ENCODE assay signal across 30 cellular contexts in the genomic region with DNA sequence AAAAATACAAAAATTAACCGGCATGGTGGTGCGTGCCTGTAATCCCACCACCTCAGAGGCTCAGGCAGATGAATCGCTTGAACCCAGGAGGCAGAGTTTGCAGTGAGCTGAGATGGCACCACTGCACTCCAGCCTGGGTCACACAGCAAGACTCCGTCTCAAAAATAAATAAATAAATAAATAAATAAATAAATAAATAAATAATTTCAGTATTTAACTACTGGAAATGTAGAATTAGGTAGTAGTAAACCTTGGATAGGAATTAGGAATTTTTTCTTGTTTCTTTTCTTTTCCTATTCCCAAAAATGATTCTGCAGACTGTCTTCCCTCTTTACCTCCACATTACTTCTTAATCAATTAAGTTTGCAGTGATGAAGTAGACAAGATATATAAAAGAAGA.
DNase-seq lines count a peak whose midpoint lies in the region; ATAC-seq, FAIRE-seq and TF ChIP-seq lines count a peak whose summit lies in the region.
"Had no signal": no experiment of that assay in that cellular context is flagged by ENCODE, and none has a peak within 500 bp of the region (broad histone marks: within the 10 kb centered on the region; RNA-seq: fewer than 3 reads in every experiment).

No MANE protein-coding gene starts in this region.

- TF ChIP-seq RAD21 in A549 (conservative IDR thresholded peaks at IDR 0.05 in 1 of 2, IDR thresholded peaks at IDR 0.05 in 1 of 2), result no peak

- FAIRE-seq in A549 (lab: Jason Lieb, UNC), result no peak
- FAIRE-seq: A204.1, D721Med had no signal

- no peaks in the 10 kb centered on the region for H3K4me1 ChIP-seq in A549
- H3K4me1 ChIP-seq in HEK293 (ENCODE audit: control insufficient read depth, insufficient read depth, low read length), result no peaks in the 10 kb centered on the region
- H3K4me1 ChIP-seq in Caco-2, result no peaks in the 10 kb centered on the region
- H3K4me1 ChIP-seq: BE2C, BLaER1 had no signal

- DNase-seq in A549 (ENCODE audit: low read depth in 1 of 2, low spot score in 1 of 2) (no peak), Caco-2 (no peak)
- DNase-seq: 8988T; ACHN; AML-193; BE2C; C1 segment of cervical spinal cord; Calu3; CD4-positive, alpha-beta memory T cell; CD4-positive, alpha-beta T cell; CD4-positive, CD25-positive, alpha-beta regulatory T cell; CD8-positive, alpha-beta memory T cell; CD8-positive, alpha-beta T cell; COR-L47; DMS 273 treated with DMSO at 0.1 percent for 48 hours; DMS153; DMS53; DMS79; DMS79 treated with DMSO at 0.1 percent for 48 hours; DND-41 had no signal

- 91% methylated on average over 4 of the region's 4 CpGs for WGBS in A549 (ENCODE audit: missing lambda C conversion rate)

- TF ChIP-seq CTCF in A549 (IDR thresholded peaks at IDR 0.05) (no peak), HEK293 (tag by site-specific recombination; IDR thresholded peaks at IDR 0.05) (no peak), Caco-2 (IDR thresholded peaks at IDR 0.05; ENCODE audit: insufficient read depth in 1 of 2, low read depth in 1 of 2, low read length in 1 of 2, severe bottlenecking in 1 of 2, unreplicated experiment in 1 of 2) (no peak)

- POLR2A ChIA-PET in A549 (lab: Yijun Ruan, JAX), result no interaction called here
- POLR2A ChIA-PET in HEK293 (lab: Yijun Ruan, JAX), result no interaction called here
- POLR2A ChIA-PET in Caco-2 (lab: Charles Lee), result no interaction called here

- H3K4me2 ChIP-seq in A549, result no peak overlapping the region
- H3K4me2 ChIP-seq: BLaER1; BLaER1 treated with 17β-estradiol and CSF1 and Interleukin-3, amounts not matched to agents 10 nM and 100 nM had no signal

- H3K27ac Mint-ChIP-seq in Caco-2 (ENCODE audit: unreplicated experiment), result no peak overlapping the region
- H3K27ac Mint-ChIP-seq: B cell; CD14-positive monocyte; CD4-positive, alpha-beta memory T cell; CD4-positive, alpha-beta T cell; CD4-positive, CD25-positive, alpha-beta regulatory T cell; CD8-positive, alpha-beta memory T cell; CD8-positive, alpha-beta T cell had no signal

- H3K27ac ChIP-seq in A549 (no peak overlapping the region), HEK293 (ENCODE audit: extremely low read depth, low read depth, low read length) (no peak overlapping the region)
- H3K27ac ChIP-seq: 22Rv1; BLaER1; BLaER1 treated with 17β-estradiol and CSF1 and Interleukin-3, amounts not matched to agents 10 nM and 100 nM; C4-2B had no signal

- H3K9me3 ChIP-seq in A549 (no peaks in the 10 kb centered on the region), HEK293 (ENCODE audit: control insufficient read depth, insufficient read depth, low read depth, low read length) (no peaks in the 10 kb centered on the region), Caco-2 (no peaks in the 10 kb centered on the region)
- H3K9me3 ChIP-seq: BE2C; BLaER1; BLaER1 treated with 17β-estradiol and CSF1 and Interleukin-3, amounts not matched to agents 10 nM and 100 nM had no signal

- TF ChIP-seq EP300 in A549 (IDR thresholded peaks at IDR 0.05), result no peak

- H3K27me3 ChIP-seq in Caco-2 (replicated peaks; ENCODE audit: control insufficient read depth, insufficient read depth, low read length), result no peaks in the 10 kb centered on the region
- H3K27me3 ChIP-seq: BE2C; BLaER1; BLaER1 treated with 17β-estradiol and CSF1 and Interleukin-3, amounts not matched to agents 10 nM and 100 nM had no signal

- CTCF ChIA-PET in A549 (lab: Yijun Ruan, JAX), result interaction anchor here (1.7 kb wide), 1 partner anchor 13 kb away, joined by 4 read pairs; no protein-coding TSS in a partner anchor
- CTCF ChIA-PET in HEK293 (lab: Yijun Ruan, JAX), result no interaction called here
- CTCF ChIA-PET in Caco-2 (lab: Charles Lee), result no interaction called here

- H3K36me3 Mint-ChIP-seq in Caco-2 (ENCODE audit: insufficient read depth, unreplicated experiment), result no peaks in the 10 kb centered on the region
- H3K36me3 Mint-ChIP-seq: CD14-positive monocyte; CD4-positive, alpha-beta memory T cell; CD4-positive, CD25-positive, alpha-beta regulatory T cell; CD8-positive, alpha-beta memory T cell; CD8-positive, alpha-beta T cell had no signal

- intact Hi-C loops in Caco-2 (cut with micrococcal nuclease; ENCODE audit: unreplicated experiment), result no loop called here

- H3K36me3 ChIP-seq in HEK293 (ENCODE audit: control insufficient read depth in 2 of 2, insufficient read depth in 1 of 2, low read length in 2 of 2) (no peaks in the 10 kb centered on the region), Caco-2 (ENCODE audit: control insufficient read depth, insufficient read depth, low read length) (no peaks in the 10 kb centered on the region)
- H3K36me3 ChIP-seq: BE2C; BLaER1; BLaER1 treated with 17β-estradiol and CSF1 and Interleukin-3, amounts not matched to agents 10 nM and 100 nM had no signal

- no peaks in the 10 kb centered on the region for H3K9me3 Mint-ChIP-seq in Caco-2 (ENCODE audit: unreplicated experiment)
- H3K9me3 Mint-ChIP-seq: CD4-positive, alpha-beta memory T cell; CD4-positive, alpha-beta T cell; CD4-positive, CD25-positive, alpha-beta regulatory T cell; CD8-positive, alpha-beta T cell had no signal

- ATAC-seq in A549 (no peak), GM18870 (IDR thresholded peaks at IDR 0.05; ENCODE audit: unreplicated experiment) (no peak)
- ATAC-seq: CD8-positive, alpha-beta T cell had no signal

- no peak for TF ChIP-seq POLR2A in A549 (IDR thresholded peaks at IDR 0.05; ENCODE audit: low read length)

- H3K4me1 Mint-ChIP-seq in Caco-2 (ENCODE audit: low read depth, unreplicated experiment), result peaks cover 6% of the 10 kb centered on the region
- H3K4me1 Mint-ChIP-seq: B cell; CD14-positive monocyte; CD4-positive, alpha-beta memory T cell; CD4-positive, CD25-positive, alpha-beta regulatory T cell; CD8-positive, alpha-beta memory T cell had no signal

- no peaks in the 10 kb centered on the region for H3K27me3 Mint-ChIP-seq in Caco-2 (ENCODE audit: insufficient read depth, unreplicated experiment)
- H3K27me3 Mint-ChIP-seq: B cell; CD4-positive, CD25-positive, alpha-beta regulatory T cell had no signal

- H3K4me3 ChIP-seq in A549 (no peak overlapping the region), HEK293 (ENCODE audit: low read depth, low read length) (no peak overlapping the region), Caco-2 (ENCODE audit: low read depth, low read length) (no peak overlapping the region)
- H3K4me3 ChIP-seq: BLaER1; BLaER1 treated with 17β-estradiol and CSF1 and Interleukin-3, amounts not matched to agents 10 nM and 100 nM had no signal

- H3K4me3 Mint-ChIP-seq in Caco-2 (ENCODE audit: unreplicated experiment), result no peak overlapping the region
- H3K4me3 Mint-ChIP-seq: B cell; CD14-positive monocyte; CD4-positive, alpha-beta memory T cell; CD4-positive, alpha-beta T cell; CD4-positive, CD25-positive, alpha-beta regulatory T cell; CD8-positive, alpha-beta memory T cell; CD8-positive, alpha-beta T cell had no signal

- BruUV-seq in Caco-2 (replicated peaks; lab: Mats Ljungman, UMichigan), result no TSS peak

TF ChIP-seq in A549, 52 proteins besides CTCF, POLR2A, EP300 and RAD21:
- TF ChIP-seq POLR2AphosphoS2 (conservative IDR thresholded peaks at IDR 0.05; ENCODE audit: low read length) (no peak), SREBF2 (IDR thresholded peaks at IDR 0.05) (no peak), CHD2 (IDR thresholded peaks at IDR 0.05; ENCODE audit: low read length, partially characterized antibody) (no peak), ZFP36 (IDR thresholded peaks at IDR 0.05; ENCODE audit: borderline replicate concordance, partially characterized antibody) (no peak), NR3C1 (IDR thresholded peaks at IDR 0.05) (no peak), ZC3H11A (IDR thresholded peaks at IDR 0.05) (peak; percentile 72)
- TF ChIP-seq, protein P1, sequence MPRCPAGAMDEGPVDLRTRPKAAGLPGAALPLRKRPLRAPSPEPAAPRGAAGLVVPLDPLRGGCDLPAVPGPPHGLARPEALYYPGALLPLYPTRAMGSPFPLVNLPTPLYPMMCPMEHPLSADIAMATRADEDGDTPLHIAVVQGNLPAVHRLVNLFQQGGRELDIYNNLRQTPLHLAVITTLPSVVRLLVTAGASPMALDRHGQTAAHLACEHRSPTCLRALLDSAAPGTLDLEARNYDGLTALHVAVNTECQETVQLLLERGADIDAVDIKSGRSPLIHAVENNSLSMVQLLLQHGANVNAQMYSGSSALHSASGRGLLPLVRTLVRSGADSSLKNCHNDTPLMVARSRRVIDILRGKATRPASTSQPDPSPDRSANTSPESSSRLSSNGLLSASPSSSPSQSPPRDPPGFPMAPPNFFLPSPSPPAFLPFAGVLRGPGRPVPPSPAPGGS (IDR thresholded peaks at IDR 0.05), result no peak

TF ChIP-seq in HEK293, 187 proteins besides CTCF, POLR2A, EP300 and RAD21 (continues in another document):
- TF ChIP-seq, protein P2, sequence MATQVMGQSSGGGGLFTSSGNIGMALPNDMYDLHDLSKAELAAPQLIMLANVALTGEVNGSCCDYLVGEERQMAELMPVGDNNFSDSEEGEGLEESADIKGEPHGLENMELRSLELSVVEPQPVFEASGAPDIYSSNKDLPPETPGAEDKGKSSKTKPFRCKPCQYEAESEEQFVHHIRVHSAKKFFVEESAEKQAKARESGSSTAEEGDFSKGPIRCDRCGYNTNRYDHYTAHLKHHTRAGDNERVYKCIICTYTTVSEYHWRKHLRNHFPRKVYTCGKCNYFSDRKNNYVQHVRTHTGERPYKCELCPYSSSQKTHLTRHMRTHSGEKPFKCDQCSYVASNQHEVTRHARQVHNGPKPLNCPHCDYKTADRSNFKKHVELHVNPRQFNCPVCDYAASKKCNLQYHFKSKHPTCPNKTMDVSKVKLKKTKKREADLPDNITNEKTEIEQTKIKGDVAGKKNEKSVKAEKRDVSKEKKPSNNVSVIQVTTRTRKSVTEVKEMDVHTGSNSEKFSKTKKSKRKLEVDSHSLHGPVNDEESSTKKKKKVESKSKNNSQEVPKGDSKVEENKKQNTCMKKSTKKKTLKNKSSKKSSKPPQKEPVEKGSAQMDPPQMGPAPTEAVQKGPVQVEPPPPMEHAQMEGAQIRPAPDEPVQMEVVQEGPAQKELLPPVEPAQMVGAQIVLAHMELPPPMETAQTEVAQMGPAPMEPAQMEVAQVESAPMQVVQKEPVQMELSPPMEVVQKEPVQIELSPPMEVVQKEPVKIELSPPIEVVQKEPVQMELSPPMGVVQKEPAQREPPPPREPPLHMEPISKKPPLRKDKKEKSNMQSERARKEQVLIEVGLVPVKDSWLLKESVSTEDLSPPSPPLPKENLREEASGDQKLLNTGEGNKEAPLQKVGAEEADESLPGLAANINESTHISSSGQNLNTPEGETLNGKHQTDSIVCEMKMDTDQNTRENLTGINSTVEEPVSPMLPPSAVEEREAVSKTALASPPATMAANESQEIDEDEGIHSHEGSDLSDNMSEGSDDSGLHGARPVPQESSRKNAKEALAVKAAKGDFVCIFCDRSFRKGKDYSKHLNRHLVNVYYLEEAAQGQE (tag by site-specific recombination; IDR thresholded peaks at IDR 0.05), result peak; percentile 52; the same call in 1 of the 2 replicates
- 0 out of 2 replicates have a peak, but pooled peaks have one; percentile 36 for TF ChIP-seq ZNF266 (tag by site-specific recombination; IDR thresholded peaks at IDR 0.05; ENCODE audit: low read depth)
- peak; percentile 61; the same call in 1 of the 2 replicates for TF ChIP-seq ZNF433 (tag by site-specific recombination; IDR thresholded peaks at IDR 0.05; ENCODE audit: low read depth)
- TF ChIP-seq ZNF211 (tag by site-specific recombination; IDR thresholded peaks at IDR 0.05; ENCODE audit: low read depth), result no peak
